Comparison of ENCODE assay signal across 14 cellular contexts in genomic region chr1:17250601-17251000, GRCh38. TPM values are rescaled to one million over a fixed set of nuclear protein-coding genes. Genes with fewer than 3 reads are reported as not detected.
DNase-seq lines count a peak whose midpoint lies in the region; TF ChIP-seq lines count a peak whose summit lies in the region.
"Had no signal": no experiment of that assay in that cellular context is flagged by ENCODE, and none has a peak within 500 bp of the region (broad histone marks: within the 10 kb centered on the region; RNA-seq: fewer than 3 reads in every experiment).

No MANE protein-coding gene starts in this region.

- WGBS in adrenal gland, 4 donors, result 22 to 50% (median 34%) methylated on average over 3 to 7 of the region's 7 CpGs
- 5 to 21% methylated on average over 7 of the region's 7 CpGs for WGBS in sigmoid colon, 2 donors
- 17% methylated on average over 7 of the region's 7 CpGs for WGBS in suprapubic skin

- H3K4me1 ChIP-seq in adrenal gland (replicated peaks in 1 of 2) (no peaks in the 10 kb centered on the region), mucosa of rectum (ENCODE audit: control insufficient read depth in 2 of 2, insufficient read depth in 2 of 2, low read length in 2 of 2) (peaks cover 6 to 26% of the 10 kb centered on the region in 2 donors), sigmoid colon (no peaks in the 10 kb centered on the region), suprapubic skin (peaks cover 12% of the 10 kb centered on the region), right atrium auricular region (no peaks in the 10 kb centered on the region)

- H3K27ac ChIP-seq in adrenal gland (no peak overlapping the region), mucosa of rectum (ENCODE audit: low read depth in 2 of 2, low read length in 2 of 2) (peak overlapping the region; percentile 53 to 61), sigmoid colon (no peak overlapping the region), suprapubic skin (no peak overlapping the region), WERI-Rb-1 (no peak overlapping the region), right atrium auricular region (no peak overlapping the region)
- H3K27ac ChIP-seq: cardiac muscle cell, neutrophil had no signal

- H3K36me3 ChIP-seq in adrenal gland (replicated peaks in 1 of 2) (no peaks in the 10 kb centered on the region), mucosa of rectum (ENCODE audit: control insufficient read depth in 2 of 2, insufficient read depth in 2 of 2, low read length in 2 of 2) (no peaks in the 10 kb centered on the region), sigmoid colon (no peaks in the 10 kb centered on the region), suprapubic skin (no peaks in the 10 kb centered on the region), WERI-Rb-1 (no peaks in the 10 kb centered on the region), right atrium auricular region (no peaks in the 10 kb centered on the region)
- H3K36me3 ChIP-seq: cardiac muscle cell, neutrophil, SJSA1 had no signal

- no peaks in the 10 kb centered on the region for H3K9me3 ChIP-seq in adrenal gland (replicated peaks in 1 of 3)
- H3K9me3 ChIP-seq in mucosa of rectum (ENCODE audit: control insufficient read depth in 2 of 2, low read length in 2 of 2), result no peaks in the 10 kb centered on the region
- no peaks in the 10 kb centered on the region for H3K9me3 ChIP-seq in sigmoid colon
- H3K9me3 ChIP-seq in suprapubic skin, result no peaks in the 10 kb centered on the region
- H3K9me3 ChIP-seq in WERI-Rb-1 (ENCODE audit: severe bottlenecking), result no peaks in the 10 kb centered on the region
- no peaks in the 10 kb centered on the region for H3K9me3 ChIP-seq in right atrium auricular region
- H3K9me3 ChIP-seq: neutrophil, SJSA1 had no signal

- TF ChIP-seq EP300 in sigmoid colon (IDR thresholded peaks at IDR 0.05) (no peak), suprapubic skin (IDR thresholded peaks at IDR 0.05) (no peak)

- H3K4me3 ChIP-seq in adrenal gland (no peak overlapping the region), mucosa of rectum (ENCODE audit: low read length in 2 of 2) (no peak overlapping the region), sigmoid colon (no peak overlapping the region), suprapubic skin (no peak overlapping the region), WERI-Rb-1 (ENCODE audit: low read depth, low read length) (no peak overlapping the region), right atrium auricular region (no peak overlapping the region)
- H3K4me3 ChIP-seq: cardiac muscle cell, SJSA1 had no signal

- TF ChIP-seq CTCF in adrenal gland (IDR thresholded peaks at IDR 0.05) (no peak), sigmoid colon (IDR thresholded peaks at IDR 0.05) (no peak), suprapubic skin (IDR thresholded peaks at IDR 0.05) (no peak), WERI-Rb-1 (IDR thresholded peaks at IDR 0.05; ENCODE audit: low read depth, low read length) (no peak), right atrium auricular region (IDR thresholded peaks at IDR 0.05) (no peak)

- intact Hi-C loops in adrenal gland (cut with DNase I) (no loop called here), sigmoid colon (cut with DNase I) (no loop called here)

- DNase-seq in DMS53 treated with DMSO at 0.1 percent for 48 hours (lab: John Stamatoyannopoulos, UW; ENCODE audit: unreplicated experiment) (peak; percentile 16), LHCN-M2 (ENCODE audit: low read depth) (peak; percentile 78), adrenal gland (peak; percentile 36 to 83 (median 72)), sigmoid colon (no peak), suprapubic skin (ENCODE audit: low spot score in 2 of 2) (no peak), WERI-Rb-1 (no peak), right atrium auricular region (ENCODE audit: low spot score) (no peak)
- DNase-seq: activated effector memory CD4-positive, alpha-beta T cell treated with Interleukin-2 at 50 U/mL for 16 hours; CD4-positive, CD25-positive, alpha-beta regulatory T cell had no signal

- H3K27me3 ChIP-seq in adrenal gland, result no peaks in the 10 kb centered on the region
- H3K27me3 ChIP-seq in mucosa of rectum (ENCODE audit: control insufficient read depth in 2 of 2, insufficient read depth in 2 of 2, low read length in 2 of 2), result no peaks in the 10 kb centered on the region
- peaks cover 0 to 11% (median 0%) of the 10 kb centered on the region in 3 donors for H3K27me3 ChIP-seq in sigmoid colon
- H3K27me3 ChIP-seq in suprapubic skin, result peaks cover 13% of the 10 kb centered on the region
- no peaks in the 10 kb centered on the region for H3K27me3 ChIP-seq in WERI-Rb-1 (ENCODE audit: insufficient read depth, low read depth, severe bottlenecking)
- H3K27me3 ChIP-seq in right atrium auricular region, result no peaks in the 10 kb centered on the region
- H3K27me3 ChIP-seq: cardiac muscle cell, SJSA1 had no signal

- no peak overlapping the region for H3K9ac ChIP-seq in mucosa of rectum (ENCODE audit: low read depth in 1 of 2, low read length in 2 of 2)

- TF ChIP-seq POLR2A in adrenal gland (IDR thresholded peaks at IDR 0.05) (no peak), sigmoid colon (IDR thresholded peaks at IDR 0.05) (no peak), suprapubic skin (IDR thresholded peaks at IDR 0.05) (no peak)

RNA-seq across cellular contexts. Expression of gene PADI3, which starts 1.7 kb away (rescaled TPM):
- total RNA-seq in LHCN-M2 (2014; rRNA removed), result 0.06 and 0.57 TPM in 2 replicates
- 0.26 TPM for polyA plus RNA-seq in LHCN-M2 (2012)
- not detected for total RNA-seq in adrenal gland
- polyA plus RNA-seq in adrenal gland, result not detected
- total RNA-seq in sigmoid colon, result not detected
- polyA plus RNA-seq in sigmoid colon, result under 1 TPM in 1 of 3 donors, not detected in 2; 0.51 TPM
- 10 to 100 TPM in 1 of 4 donors, 1 to 10 TPM in 2, not detected in 1; 2.4 to 11.2 (median 2.7) TPM for total RNA-seq in suprapubic skin
- total RNA-seq in right atrium auricular region, result not detected
- total RNA-seq: CD4-positive, CD25-positive, alpha-beta regulatory T cell; fibroblast of lung had no signal
- polyA plus RNA-seq: cardiac muscle cell; CD4-positive, CD25-positive, alpha-beta regulatory T cell; fibroblast of lung had no signal

RNA-seq across cellular contexts. Expression of gene PADI1, which starts 45.7 kb away (rescaled TPM):
- total RNA-seq in LHCN-M2 (2014; rRNA removed), result 1.2 and 1.3 TPM in 2 replicates
- 8.7 TPM for polyA plus RNA-seq in LHCN-M2 (2012)
- total RNA-seq in adrenal gland, result not detected
- polyA plus RNA-seq in adrenal gland, result under 1 TPM in 2 of 3 donors, not detected in 1; 0.08 to 0.10 TPM
- total RNA-seq in sigmoid colon, result not detected
- under 1 TPM; under 0.01 to 0.92 (median 0.63) TPM for polyA plus RNA-seq in sigmoid colon
- 10 to 100 TPM in 1 of 4 donors, 1 to 10 TPM in 3; 4.0 to 57.3 (median 9.1) TPM for total RNA-seq in suprapubic skin
- total RNA-seq in right atrium auricular region, result not detected
- total RNA-seq: CD4-positive, CD25-positive, alpha-beta regulatory T cell; fibroblast of lung had no signal
- polyA plus RNA-seq: CD4-positive, CD25-positive, alpha-beta regulatory T cell; fibroblast of lung had no signal

RNA-seq across cellular contexts. Expression of gene PADI4, which starts 57.4 kb away (rescaled TPM):
- total RNA-seq in LHCN-M2 (2014; rRNA removed), result not detected in 2 replicates
- polyA plus RNA-seq in LHCN-M2 (2012), result not detected
- total RNA-seq in adrenal gland, result under 1 TPM in 3 of 8 donors, not detected in 5; 0.24 to 0.61 (median 0.57) TPM
- under 1 TPM; 0.05 to 0.72 (median 0.27) TPM for polyA plus RNA-seq in adrenal gland
- not detected for total RNA-seq in sigmoid colon
- polyA plus RNA-seq in sigmoid colon, result under 1 TPM in 2 of 3 donors, not detected in 1; 0.44 to 0.60 TPM
- under 1 TPM in 3 of 4 donors, not detected in 1; 0.57 to 0.81 (median 0.73) TPM for total RNA-seq in suprapubic skin
- under 1 TPM; 0.19 to 0.31 TPM for total RNA-seq in right atrium auricular region
- total RNA-seq: cardiac muscle cell, fibroblast of lung, SJSA1 had no signal
- polyA plus RNA-seq: cardiac muscle cell, fibroblast of lung had no signal

Comparison
In these comparisons a context has a peak if more than half of its experiments do, and no peak if none do; other contexts are left out.
1. DNase-seq: peak in DMS53 treated with DMSO at 0.1 percent for 48 hours (single experiment), LHCN-M2 (single experiment) and adrenal gland (7 of 7); none in sigmoid colon (single experiment), suprapubic skin (0 of 2), WERI-Rb-1 (single experiment) and right atrium auricular region (single experiment).
2. H3K27ac ChIP-seq: peak in mucosa of rectum (2 of 2); none in adrenal gland (0 of 5), sigmoid colon (0 of 4), suprapubic skin (single experiment), WERI-Rb-1 (single experiment) and right atrium auricular region (0 of 2).